Comparison of ENCODE assay signal across 24 cellular contexts in the genomic region with DNA sequence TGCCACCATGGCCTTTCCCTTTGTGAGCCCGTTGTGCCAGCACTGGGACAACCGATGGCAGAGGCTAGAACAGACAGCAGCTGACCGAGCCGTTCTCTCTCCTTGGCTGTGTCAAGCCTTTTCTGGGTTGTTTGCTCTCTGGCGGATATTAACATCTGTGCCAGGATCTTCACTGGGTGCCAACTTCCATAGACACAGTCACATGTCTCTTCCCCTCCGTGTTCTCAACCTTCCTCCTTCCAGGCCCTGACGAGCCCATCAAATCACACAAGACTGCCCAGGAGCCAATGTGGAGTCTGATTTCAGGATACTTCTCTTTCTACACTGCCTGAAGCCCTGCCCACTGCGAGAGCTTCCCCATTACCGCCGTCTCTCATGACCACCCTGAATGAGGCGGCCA.
DNase-seq lines count a peak whose midpoint lies in the region; ATAC-seq, FAIRE-seq and TF ChIP-seq lines count a peak whose summit lies in the region.
"Had no signal": no experiment of that assay in that cellular context is flagged by ENCODE, and none has a peak within 500 bp of the region (broad histone marks: within the 10 kb centered on the region; RNA-seq: fewer than 3 reads in every experiment).

No MANE protein-coding gene starts in this region.

- no peak for TF ChIP-seq EP300 in H1 (IDR thresholded peaks at IDR 0.05; ENCODE audit: borderline replicate concordance in 1 of 2, low read depth in 2 of 2, low read length in 2 of 2)

- H3K4ac ChIP-seq in H1 (replicated peaks; ENCODE audit: insufficient read length, low read depth, low read length) = no peak overlapping the region

- no peaks in the 10 kb centered on the region for H3K79me1 ChIP-seq in H1 (ENCODE audit: low read depth, low read length)

- peak overlapping the region; percentile 90; the same call in 1 of the 2 replicates for H2BK12ac ChIP-seq in H1 (ENCODE audit: low read depth, low read length)

- CTCF ChIA-PET in H1 (lab: Charles Lee; ENCODE audit: partially characterized antibody) = interaction anchor here (0.6 to 10.9 kb wide), 17 partner anchors 9 to 705 kb away, joined by 3 to 128 read pairs (median 6); no protein-coding TSS in a partner anchor

- H4K8ac ChIP-seq in H1 (ENCODE audit: extremely low read depth, insufficient read depth, low read length) = no peak overlapping the region

- no peaks in the 10 kb centered on the region for H3K9me3 ChIP-seq in H1 (ENCODE audit: insufficient read depth in 2 of 2, low read depth in 1 of 2, low read length in 1 of 2)
- no peaks in the 10 kb centered on the region for H3K9me3 ChIP-seq in prostate gland
- H3K9me3 ChIP-seq: adrenal gland, heart left ventricle, MG63, Peyer's patch, SJSA1, upper lobe of left lung had no signal

- peak overlapping the region; percentile 88; the same call in 1 of the 2 replicates for H2BK15ac ChIP-seq in H1 (ENCODE audit: low read length)

- no peak for ATAC-seq in GM18511 (IDR thresholded peaks at IDR 0.05; ENCODE audit: unreplicated experiment)
- ATAC-seq: activated T-cell treated with anti-CD3 and anti-CD28 coated beads, Interleukin-2, amount 50 U/mL, for 72 hours had no signal

- H3K56ac ChIP-seq in H1 (replicated peaks; ENCODE audit: insufficient read length, low read depth, low read length) = no peak overlapping the region

- no peak overlapping the region for H3K18ac ChIP-seq in H1 (ENCODE audit: extremely low read depth, low read length)

- no peak overlapping the region for H4K5ac ChIP-seq in H1 (ENCODE audit: insufficient read length, low read depth, low read length)

- TF ChIP-seq POLR2A in H1 (IDR thresholded peaks at IDR 0.05; ENCODE audit: control extremely low read depth in 1 of 2, low read depth in 2 of 2, low read length in 2 of 2) (no peak), prostate gland (IDR thresholded peaks at IDR 0.05) (no peak)

- DNase-seq in DMS 273 (lab: John Stamatoyannopoulos, UW; ENCODE audit: unreplicated experiment) (peak; percentile 13), DMS 273 treated with DMSO at 0.1 percent for 48 hours (lab: John Stamatoyannopoulos, UW) (no peak), NCI-H2196 (lab: John Stamatoyannopoulos, UW; ENCODE audit: unreplicated experiment) (peak; percentile 33), H1 (ENCODE audit: low read depth in 1 of 2, low spot score in 2 of 2) (no peak), prostate gland (ENCODE audit: low spot score) (peak; percentile 71), ureter (ENCODE audit: low spot score) (no peak), hippocampal formation (lab: John Stamatoyannopoulos, UW) (no peak)
- DNase-seq: activated CD4-positive, alpha-beta T cell treated with anti-CD3 and anti-CD28 coated beads for 4 hours; activated naive CD4-positive, alpha-beta T cell treated with Interleukin-2 at 50 U/mL for 16 hours; activated T-cell treated with anti-CD3 and anti-CD28 coated beads, Interleukin-2, amount 50 U/mL, for 72 hours; brain microvascular endothelial cell; DMS53; heart left ventricle; MG63; NCI-H187; NCI-H226; Peyer's patch; upper lobe of left lung had no signal

- H3K23ac ChIP-seq in H1 (ENCODE audit: insufficient read length) = no peak overlapping the region

- H2BK5ac ChIP-seq in H1 (ENCODE audit: low read depth, low read length) = no peak overlapping the region

- TF ChIP-seq CTCF in H1 (IDR thresholded peaks at IDR 0.05; ENCODE audit: control extremely low read depth in 1 of 3, insufficient read depth in 1 of 3, low read depth in 1 of 3, low read length in 3 of 3) (no peak), prostate gland (IDR thresholded peaks at IDR 0.05) (no peak)

- no peak for FAIRE-seq in H1 (lab: Jason Lieb, UNC)
- FAIRE-seq: G401.6 had no signal

- H3K9ac ChIP-seq in H1 (replicated peaks in 1 of 4; ENCODE audit: extremely low read depth in 1 of 4, low read depth in 3 of 4, low read length in 3 of 4) = no peak overlapping the region

- H2BK120ac ChIP-seq in H1 (replicated peaks; ENCODE audit: low read depth, low read length) = no peak overlapping the region

- intact Hi-C loops in prostate gland (cut with DNase I) = loop anchor here (10.0 kb wide), 1 partner anchor 229 kb away; no protein-coding TSS in a partner anchor

- peak overlapping the region; percentile 93 for H2AK5ac ChIP-seq in H1 (ENCODE audit: low read depth, low read length)

- H2AFZ ChIP-seq in H1 (ENCODE audit: low read length) = no peak overlapping the region

- H3K4me3 ChIP-seq in H1 (ENCODE audit: extremely low read depth in 1 of 4, insufficient read depth in 2 of 4, low read depth in 3 of 4, low read length in 4 of 4) (no peak overlapping the region), prostate gland (no peak overlapping the region)
- H3K4me3 ChIP-seq: adrenal gland, heart left ventricle, MG63, Peyer's patch, SJSA1, upper lobe of left lung had no signal

- no peaks in the 10 kb centered on the region for H3K79me2 ChIP-seq in H1 (ENCODE audit: control insufficient read depth in 1 of 2, insufficient read depth in 2 of 2, low read length in 2 of 2)

- no peak overlapping the region for H3K14ac ChIP-seq in H1 (ENCODE audit: insufficient read length)

- POLR2A ChIA-PET in H1 (lab: Charles Lee; ENCODE audit: partially characterized antibody) = no interaction called here

- H3K27me3 ChIP-seq in H1 (replicated peaks in 1 of 4; ENCODE audit: control insufficient read depth in 3 of 4, extremely low read depth in 1 of 4, insufficient read depth in 3 of 4, low read length in 3 of 4) (peaks cover 0 to 2% (median 0%) of the 10 kb centered on the region in 4 experiments; a peak in 1 of 7 replicates), prostate gland (replicated peaks; ENCODE audit: insufficient read depth) (no peaks in the 10 kb centered on the region)
- H3K27me3 ChIP-seq: adrenal gland, brain microvascular endothelial cell, MG63, SJSA1, upper lobe of left lung had no signal

- H3K36me3 ChIP-seq in H1 (ENCODE audit: control insufficient read depth in 2 of 4, insufficient read depth in 4 of 4, low read length in 3 of 4) (no peaks in the 10 kb centered on the region), prostate gland (no peaks in the 10 kb centered on the region)
- H3K36me3 ChIP-seq: adrenal gland, brain microvascular endothelial cell, heart left ventricle, MG63, Peyer's patch, SJSA1, upper lobe of left lung had no signal

- no peak overlapping the region for H3K4me2 ChIP-seq in H1 (ENCODE audit: insufficient read depth in 1 of 2, low read depth in 2 of 2, low read length in 2 of 2)

- H4K91ac ChIP-seq in H1 (replicated peaks; ENCODE audit: insufficient read length, low read length) = peak overlapping the region; percentile 44

- no peak overlapping the region for H3K27ac ChIP-seq in H1 (ENCODE audit: low read depth, low read length)
- peak overlapping the region; percentile 35 to 54 for H3K27ac ChIP-seq in prostate gland
- H3K27ac ChIP-seq: 22Rv1, adrenal gland, brain microvascular endothelial cell, epithelial cell of prostate, heart left ventricle, Peyer's patch, SJSA1, upper lobe of left lung had no signal

- H3K4me1 ChIP-seq in H1 (replicated peaks in 1 of 4; ENCODE audit: control insufficient read depth in 3 of 4, insufficient read depth in 4 of 4, low read length in 3 of 4) (peaks cover 8 to 16% (median 11%) of the 10 kb centered on the region in 4 experiments; a peak in 6 of 7 replicates), prostate gland (replicated peaks) (no peaks in the 10 kb centered on the region)
- H3K4me1 ChIP-seq: adrenal gland, SJSA1 had no signal

- 93% methylated on average over 11 of the region's 11 CpGs; no CpG with 5 or more reads in 1 of the 2 experiments for WGBS in H1 (ENCODE audit: extremely low coverage in 1 of 2, insufficient coverage in 1 of 2, insufficient read length in 1 of 2, insufficient replicate concordance in 2 of 2, low coverage in 1 of 2, low lambda C conversion rate in 2 of 2, missing lambda C conversion rate in 1 of 2), 2 experiments
- 59% methylated on average over 11 of the region's 11 CpGs for WGBS in prostate gland

- H4K20me1 ChIP-seq in H1 (replicated peaks in 1 of 2; ENCODE audit: control insufficient read depth in 1 of 2, insufficient read depth in 2 of 2, low read length in 2 of 2) = no peaks in the 10 kb centered on the region

- TF ChIP-seq RAD21 in H1 (IDR thresholded peaks at IDR 0.05 in 1 of 2, conservative IDR thresholded peaks at IDR 0.05 in 1 of 2; ENCODE audit: low read depth in 2 of 2, low read length in 2 of 2) = no peak

- no peaks in the 10 kb centered on the region for H3K23me2 ChIP-seq in H1 (ENCODE audit: low read depth, low read length)

- H2BK20ac ChIP-seq in H1 (ENCODE audit: low read length) = peak overlapping the region; percentile 40; the same call in 1 of the 2 replicates

TF ChIP-seq in H1, 55 proteins besides CTCF, POLR2A, EP300 and RAD21 (continues in another document):
- TF ChIP-seq YY1 (IDR thresholded peaks at IDR 0.05; ENCODE audit: low read depth, low read length) (no peak), HDAC6 (IDR thresholded peaks at IDR 0.05; ENCODE audit: low read depth, low read length) (no peak)

Comparison
In these comparisons a context has a peak if more than half of its experiments do, and no peak if none do; other contexts are left out.
1. DNase-seq: peak in DMS 273 (single experiment), NCI-H2196 (single experiment) and prostate gland (single experiment); none in DMS 273 treated with DMSO at 0.1 percent for 48 hours (single experiment), H1 (0 of 2), ureter (single experiment) and hippocampal formation (0 of 2).